15 cellular contexts compared by ENCODE assay signal in the genomic region with DNA sequence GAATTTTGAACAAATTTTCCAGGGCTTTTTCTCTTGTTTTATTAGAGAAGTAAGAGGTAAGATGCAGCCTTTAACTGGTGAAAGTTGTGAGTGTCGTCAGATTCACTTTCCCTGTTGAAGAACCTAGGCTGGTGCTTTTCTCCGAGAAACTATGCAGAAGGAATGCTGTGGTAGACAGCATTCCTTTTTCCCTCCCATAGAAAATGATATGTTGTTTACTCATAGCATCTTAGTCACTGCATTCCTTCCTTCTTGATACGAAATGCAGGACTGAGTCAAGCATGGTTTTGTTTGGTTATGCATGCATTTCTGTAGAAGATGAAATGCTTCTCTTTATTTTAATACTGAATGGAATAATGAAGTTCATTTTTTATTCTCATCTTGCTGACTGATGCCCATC. TPM values are rescaled to one million over a fixed set of nuclear protein-coding genes. Genes with fewer than 3 reads are reported as not detected.
DNase-seq lines count a peak whose midpoint lies in the region; ATAC-seq, FAIRE-seq and TF ChIP-seq lines count a peak whose summit lies in the region.
"Had no signal": no experiment of that assay in that cellular context is flagged by ENCODE, and none has a peak within 500 bp of the region (broad histone marks: within the 10 kb centered on the region; RNA-seq: fewer than 3 reads in every experiment).

No MANE protein-coding gene starts in this region.

- no peak for FAIRE-seq in HepG2 (lab: Jason Lieb, UNC)

- CTCF ChIA-PET in HepG2 (lab: Yijun Ruan, JAX; ENCODE audit: low intra/inter-chr PET ratio, low total read pairs), result no interaction called here

- TF ChIP-seq CTCF in tibial artery (IDR thresholded peaks at IDR 0.05), result no peak
- TF ChIP-seq CTCF in HepG2 (CRISPR knock-in tag; IDR thresholded peaks at IDR 0.05), result no peak

- no TSS peak for BruUV-seq in HepG2 (replicated peaks; lab: Mats Ljungman, UMichigan)

- H3K9ac ChIP-seq in adipocyte (ENCODE audit: low read length), result peak overlapping the region; percentile 97
- no peak overlapping the region for H3K9ac ChIP-seq in HepG2 (ENCODE audit: insufficient read depth, low read depth, low read length)

- 12% methylated on average over 3 of the region's 3 CpGs for WGBS in HepG2 (ENCODE audit: low lambda C conversion rate)

- TF ChIP-seq EP300 in HepG2 (IDR thresholded peaks at IDR 0.05; ENCODE audit: low read depth in 2 of 2, low read length in 2 of 2), result no peak
- TF ChIP-seq EP300 in HepG2 (CRISPR knock-in tag; IDR thresholded peaks at IDR 0.05; ENCODE audit: borderline replicate concordance), result no peak

- H2AFZ ChIP-seq in HepG2 (ENCODE audit: low read length), result no peak overlapping the region

- in situ Hi-C loops in HepG2 (cut with HindIII; ENCODE audit: extremely low pct_ligation_motif_present, low pct_unique_long_range_greater_than_20kb), result loop anchor here (25.0 kb wide), 1 partner anchor 319 kb away; no protein-coding TSS in a partner anchor

- intact Hi-C loops in tibial artery (cut with DNase I; ENCODE audit: low total_unique reads) (loop anchor here (10.0 kb wide), 1 partner anchor 151 kb away; no protein-coding TSS in a partner anchor), HepG2 (cut with micrococcal nuclease; ENCODE audit: unreplicated experiment) (no loop called here)

- H3K4me1 ChIP-seq in adipocyte (ENCODE audit: control insufficient read depth, insufficient read depth, low read length) (peaks cover 48% of the 10 kb centered on the region), tibial artery (peaks cover 0 to 64% (median 15%) of the 10 kb centered on the region in 4 donors), HepG2 (ENCODE audit: insufficient read depth, low read length) (no peaks in the 10 kb centered on the region; the same call in 1 of the 2 replicates)

- H3K4me2 ChIP-seq in HepG2 (ENCODE audit: low read depth, low read length), result no peak overlapping the region

- H3K4me3 ChIP-seq in adipocyte (ENCODE audit: low read length) (peak overlapping the region; percentile 66), tibial artery (peak overlapping the region; percentile 3 to 70), HepG2 (replicated peaks in 1 of 3; ENCODE audit: insufficient read depth in 1 of 3, low read depth in 2 of 3, low read length in 3 of 3) (no peak overlapping the region)
- H3K4me3 ChIP-seq: esophagus muscularis mucosa had no signal

- no peaks in the 10 kb centered on the region for H3K9me3 ChIP-seq in adipocyte (ENCODE audit: control insufficient read depth, low read length)
- no peaks in the 10 kb centered on the region for H3K9me3 ChIP-seq in tibial artery
- H3K9me3 ChIP-seq in HepG2 (ENCODE audit: low read length), result no peaks in the 10 kb centered on the region
- H3K9me3 ChIP-seq: esophagus muscularis mucosa had no signal

- ATAC-seq in HepG2, result no peak
- ATAC-seq: stimulated activated naive CD8-positive, alpha-beta T cell treated with anti-CD3 and anti-CD28 coated beads, Interleukin-15, Interleukin-2, amounts not matched to agents 100 U/mL and 50 U/mL, for 24 hours had no signal

- H3K79me2 ChIP-seq in HepG2 (ENCODE audit: insufficient read depth, low read length), result no peaks in the 10 kb centered on the region

- H3K27me3 ChIP-seq in adipocyte (replicated peaks; ENCODE audit: control insufficient read depth, insufficient read depth, low read length) (no peaks in the 10 kb centered on the region), tibial artery (no peaks in the 10 kb centered on the region), HepG2 (ENCODE audit: control insufficient read depth in 1 of 2, insufficient read depth in 2 of 2, low read length in 2 of 2) (peaks cover 0 to 7% of the 10 kb centered on the region in 2 experiments; a peak in 2 of 5 replicates)

- H3K36me3 ChIP-seq in adipocyte (ENCODE audit: control insufficient read depth, insufficient read depth, low read length, severe bottlenecking) (peaks cover 14% of the 10 kb centered on the region), tibial artery (no peaks in the 10 kb centered on the region), HepG2 (replicated peaks in 1 of 2; ENCODE audit: control insufficient read depth in 1 of 2, insufficient read depth in 2 of 2, low read length in 2 of 2) (no peaks in the 10 kb centered on the region)
- H3K36me3 ChIP-seq: esophagus muscularis mucosa had no signal

- H4K20me1 ChIP-seq in HepG2 (ENCODE audit: insufficient read depth, low read length), result no peaks in the 10 kb centered on the region

- peak overlapping the region; percentile 84 to 85 for H3K27ac ChIP-seq in tibial artery
- no peak overlapping the region for H3K27ac ChIP-seq in HepG2 (ENCODE audit: extremely low read length, insufficient read depth, low read length)
- H3K27ac ChIP-seq: esophagus muscularis mucosa, HL-60 had no signal

- POLR2A ChIA-PET in HepG2 (lab: Yijun Ruan, JAX), result no interaction called here

- TF ChIP-seq RAD21 in HepG2 (CRISPR knock-in tag; IDR thresholded peaks at IDR 0.05), result no peak

- TF ChIP-seq POLR2A in HepG2 (IDR thresholded peaks at IDR 0.05; ENCODE audit: insufficient read depth in 1 of 2, low read depth in 2 of 2, low read length in 2 of 2), result no peak

- DNase-seq in HCEC 1CT, result peak; percentile 95
- DNase-seq in adipocyte (ENCODE audit: low read depth), result peak; percentile 94
- peak; percentile 48 for DNase-seq in glomerular endothelial cell (ENCODE audit: extremely low read depth, low read depth, low spot score)
- no peak for DNase-seq in tibial artery
- no peak for DNase-seq in NCI-H1436 treated with DMSO at 0.1 percent for 48 hours (lab: John Stamatoyannopoulos, UW)
- DNase-seq in globus pallidus (ENCODE audit: low spot score), result no peak
- DNase-seq in HepG2 (ENCODE audit: low spot score), result no peak
- no peak for DNase-seq in T-helper 2 cell
- DNase-seq: activated CD4-positive, alpha-beta T cell treated with anti-CD3 and anti-CD28 coated beads, Interleukin-2, amount 50 U/mL, for 48 hours; NCI-H2107; stimulated activated CD4-positive, alpha-beta T cell treated with anti-CD3 and anti-CD28 coated beads, Interleukin-12 subunit alpha, Interleukin-12 subunit beta, amount 100 ng/mL, for 4 hours; stimulated activated naive CD8-positive, alpha-beta T cell treated with anti-CD3 and anti-CD28 coated beads, Interleukin-15, Interleukin-2, amounts not matched to agents 100 U/mL and 50 U/mL, for 24 hours had no signal

RNA-seq across cellular contexts. Expression of a gene that starts 3.4 kb away (rescaled TPM):
- total RNA-seq in glomerular endothelial cell, result 1.3 and 1.4 TPM in 2 replicates
- total RNA-seq in HepG2 (2016; rRNA removed; fragmentation: Illumina TruSeq; extraction: Trizol), result 0.02 TPM in 1 of 2 replicates, not detected in the other
- total RNA-seq in HepG2 (2016; cell fraction: cytosol; rRNA removed; fragmentation: Illumina TruSeq; extraction: Trizol; ENCODE audit: low read depth), result not detected in 2 replicates
- 0.04 TPM in 1 of 2 replicates, not detected in the other for total RNA-seq in HepG2 (2016; cell fraction: insoluble cytoplasmic fraction; rRNA removed; fragmentation: Illumina TruSeq; extraction: Trizol)
- total RNA-seq in HepG2 (2016; cell fraction: membrane; rRNA removed; fragmentation: Illumina TruSeq; extraction: Trizol), result not detected in 2 replicates
- total RNA-seq in HepG2 (2016; cell fraction: nucleus; rRNA removed; fragmentation: Illumina TruSeq; extraction: Trizol), result not detected in 2 replicates
- polyA plus RNA-seq in HepG2 (2011; rRNA removed), result 0.01 TPM in 1 of 2 replicates, not detected in the other
- polyA plus RNA-seq in HepG2 (2011; cell fraction: cytosol; rRNA removed), result 0.03 TPM in 2 replicates
- 0.06 TPM in 1 of 2 replicates, not detected in the other for polyA plus RNA-seq in HepG2 (2011; cell fraction: nucleus; rRNA removed)
- polyA plus RNA-seq in HepG2 (2012), result 0.16 TPM in 1 of 2 replicates, not detected in the other
- not detected in 2 replicates for polyA plus RNA-seq in HepG2 (2016; cell fraction: cytosol; fragmentation: Illumina TruSeq; extraction: Trizol; ENCODE audit: low read depth)
- not detected in 2 replicates for polyA plus RNA-seq in HepG2 (2016; cell fraction: insoluble cytoplasmic fraction; fragmentation: Illumina TruSeq; extraction: Trizol; ENCODE audit: low read depth)
- not detected in 2 replicates for polyA plus RNA-seq in HepG2 (2016; cell fraction: membrane; fragmentation: Illumina TruSeq; extraction: Trizol; ENCODE audit: low read depth)
- not detected in 2 replicates for polyA plus RNA-seq in HepG2 (2016; cell fraction: nucleus; fragmentation: Illumina TruSeq; extraction: Trizol; ENCODE audit: insufficient read depth, low read depth)
- 0.58 TPM in 1 of 2 replicates, not detected in the other for polyA minus RNA-seq in HepG2 (2011; rRNA and poly(A)+ RNA removed; ENCODE audit: low replicate concordance)
- not detected in 2 replicates for polyA minus RNA-seq in HepG2 (2011; cell fraction: cytosol; rRNA and poly(A)+ RNA removed)
- polyA minus RNA-seq in HepG2 (2011; cell fraction: nucleus; rRNA and poly(A)+ RNA removed), result 0.13 TPM in 1 of 2 replicates, not detected in the other
- total RNA-seq: G401 had no signal

RNA-seq across cellular contexts. Expression of a gene that starts 39.6 kb away (rescaled TPM):
- total RNA-seq in glomerular endothelial cell (2.3 and 2.5 TPM in 2 replicates), HepG2 (2016; rRNA removed; fragmentation: Illumina TruSeq; extraction: Trizol) (not detected in 2 replicates)
- total RNA-seq in HepG2 (2016; cell fraction: cytosol; rRNA removed; fragmentation: Illumina TruSeq; extraction: Trizol; ENCODE audit: low read depth), result not detected in 2 replicates
- total RNA-seq in HepG2 (2016; cell fraction: insoluble cytoplasmic fraction; rRNA removed; fragmentation: Illumina TruSeq; extraction: Trizol), result not detected in 2 replicates
- total RNA-seq in HepG2 (2016; cell fraction: membrane; rRNA removed; fragmentation: Illumina TruSeq; extraction: Trizol), result not detected in 2 replicates
- total RNA-seq in HepG2 (2016; cell fraction: nucleus; rRNA removed; fragmentation: Illumina TruSeq; extraction: Trizol), result not detected in 2 replicates
- polyA plus RNA-seq in HepG2 (2011; rRNA removed), result not detected in 2 replicates
- not detected in 2 replicates for polyA plus RNA-seq in HepG2 (2011; cell fraction: cytosol; rRNA removed)
- polyA plus RNA-seq in HepG2 (2011; cell fraction: nucleus; rRNA removed), result not detected in 2 replicates
- not detected in 2 replicates for polyA plus RNA-seq in HepG2 (2012)
- polyA plus RNA-seq in HepG2 (2016; cell fraction: cytosol; fragmentation: Illumina TruSeq; extraction: Trizol; ENCODE audit: low read depth), result not detected in 2 replicates
- not detected in 2 replicates for polyA plus RNA-seq in HepG2 (2016; cell fraction: insoluble cytoplasmic fraction; fragmentation: Illumina TruSeq; extraction: Trizol; ENCODE audit: low read depth)
- not detected in 2 replicates for polyA plus RNA-seq in HepG2 (2016; cell fraction: membrane; fragmentation: Illumina TruSeq; extraction: Trizol; ENCODE audit: low read depth)
- not detected in 2 replicates for polyA plus RNA-seq in HepG2 (2016; cell fraction: nucleus; fragmentation: Illumina TruSeq; extraction: Trizol; ENCODE audit: insufficient read depth, low read depth)
- polyA minus RNA-seq in HepG2 (2011; rRNA and poly(A)+ RNA removed; ENCODE audit: low replicate concordance), result 2.2 TPM in 1 of 2 replicates, not detected in the other
- polyA minus RNA-seq in HepG2 (2011; cell fraction: cytosol; rRNA and poly(A)+ RNA removed), result not detected in 2 replicates
- polyA minus RNA-seq in HepG2 (2011; cell fraction: nucleus; rRNA and poly(A)+ RNA removed), result not detected in 2 replicates
- total RNA-seq: G401 had no signal

Comparison
In these comparisons a context has a peak if more than half of its experiments do, and no peak if none do; other contexts are left out.
1. DNase-seq: peak in HCEC 1CT (single experiment), adipocyte (single experiment) and glomerular endothelial cell (single experiment); none in tibial artery (0 of 2), NCI-H1436 treated with DMSO at 0.1 percent for 48 hours (single experiment), globus pallidus (single experiment), HepG2 (single experiment) and T-helper 2 cell (0 of 5).
2. H3K4me3 ChIP-seq: peak in adipocyte (single experiment) and tibial artery (2 of 2); none in HepG2 (0 of 3).